ENCODE assay signal across 31 cellular contexts in genomic region chr3:155244699-155245098, GRCh38. TPM values are rescaled to one million over a fixed set of nuclear protein-coding genes. Genes with fewer than 3 reads are reported as not detected.
"Had no signal": no experiment of that assay in that cellular context is flagged by ENCODE, and none has a peak within 500 bp of the region (broad histone marks: within the 10 kb centered on the region; RNA-seq: fewer than 3 reads in every experiment).

No MANE protein-coding gene starts in this region.

- H3K27ac Mint-ChIP-seq: endodermal cell; naive thymus-derived CD8-positive, alpha-beta T cell had no signal

- H3K36me3 ChIP-seq: gastrocnemius medialis, lower lobe of right lung, neutrophil, pancreas, right atrium auricular region, stomach, thyroid gland, vagina had no signal

- DNase-seq: effector CD8-positive, alpha-beta T cell; endodermal cell; gastrocnemius medialis; lower lobe of right lung; naive thymus-derived CD8-positive, alpha-beta T cell; stimulated activated CD4-positive, alpha-beta T cell treated with anti-CD3 and anti-CD28 coated beads, Interleukin-12 subunit alpha, Interleukin-12 subunit beta, amount 100 ng/mL, for 4 hours; stimulated activated CD4-positive, alpha-beta T cell treated with anti-CD3 and anti-CD28 coated beads, Interleukin-1b, Interleukin-23, amount 100 ng/mL, for 48 hours; stimulated activated CD4-positive, alpha-beta T cell treated with anti-CD3 and anti-CD28 coated beads, Interleukin-4, amount 100 ng/mL, for 1 hour; stimulated activated CD8-positive, alpha-beta memory T cell treated with anti-CD3 and anti-CD28 coated beads, Interleukin-4, amount 100 ng/mL, for 48 hours; stimulated activated naive CD4-positive, alpha-beta T cell; stomach; thyroid gland; trophoblast cell had no signal

- H3K36me3 Mint-ChIP-seq: naive thymus-derived CD8-positive, alpha-beta T cell had no signal

- H3K27ac ChIP-seq: dorsolateral prefrontal cortex, epithelial cell of prostate, lower lobe of right lung, neutrophil, pancreas, right atrium auricular region, stomach, thyroid gland, vagina had no signal

- H3K4me1 Mint-ChIP-seq: naive thymus-derived CD8-positive, alpha-beta T cell had no signal

- H3K4me2 ChIP-seq: smooth muscle cell had no signal

- H3K4me3 ChIP-seq: dorsolateral prefrontal cortex, gastrocnemius medialis, lower lobe of right lung, pancreas, right atrium auricular region, smooth muscle cell, stomach, thyroid gland, vagina had no signal

- H3K4me3 Mint-ChIP-seq: endodermal cell; naive thymus-derived CD8-positive, alpha-beta T cell; neural crest cell had no signal

- ATAC-seq: esophagus mucosa; gastrocnemius medialis; left ventricle myocardium superior; lower lobe of right lung; naive thymus-derived CD8-positive, alpha-beta T cell; pancreas; sciatic nerve had no signal

- H3K27me3 ChIP-seq: dorsolateral prefrontal cortex, gastrocnemius medialis, neutrophil, pancreas, right atrium auricular region, stomach, thyroid gland, vagina had no signal

- H3K4me1 ChIP-seq: lower lobe of right lung, pancreas, right atrium auricular region, stomach, thyroid gland, vagina had no signal

- H3K9me3 ChIP-seq: gastrocnemius medialis, neutrophil, pancreas, right atrium auricular region, thyroid gland had no signal

- H3K9me3 Mint-ChIP-seq: endodermal cell had no signal

RNA-seq across cellular contexts. Expression of gene STRIT1, which starts 48.8 kb away (rescaled TPM):
- total RNA-seq: dorsolateral prefrontal cortex; endodermal cell; esophagus mucosa; glomerular endothelial cell; lower lobe of right lung; mesenteric fat pad; naive thymus-derived CD8-positive, alpha-beta T cell; neural crest cell; omental fat pad; pancreas; posterior vena cava; right atrium auricular region; sciatic nerve; smooth muscle cell; stomach; subcutaneous adipose tissue; temporal lobe; thyroid gland; ureter; vagina had no signal
